Comparison of ENCODE assay signal across 2 cellular contexts in the genomic region with DNA sequence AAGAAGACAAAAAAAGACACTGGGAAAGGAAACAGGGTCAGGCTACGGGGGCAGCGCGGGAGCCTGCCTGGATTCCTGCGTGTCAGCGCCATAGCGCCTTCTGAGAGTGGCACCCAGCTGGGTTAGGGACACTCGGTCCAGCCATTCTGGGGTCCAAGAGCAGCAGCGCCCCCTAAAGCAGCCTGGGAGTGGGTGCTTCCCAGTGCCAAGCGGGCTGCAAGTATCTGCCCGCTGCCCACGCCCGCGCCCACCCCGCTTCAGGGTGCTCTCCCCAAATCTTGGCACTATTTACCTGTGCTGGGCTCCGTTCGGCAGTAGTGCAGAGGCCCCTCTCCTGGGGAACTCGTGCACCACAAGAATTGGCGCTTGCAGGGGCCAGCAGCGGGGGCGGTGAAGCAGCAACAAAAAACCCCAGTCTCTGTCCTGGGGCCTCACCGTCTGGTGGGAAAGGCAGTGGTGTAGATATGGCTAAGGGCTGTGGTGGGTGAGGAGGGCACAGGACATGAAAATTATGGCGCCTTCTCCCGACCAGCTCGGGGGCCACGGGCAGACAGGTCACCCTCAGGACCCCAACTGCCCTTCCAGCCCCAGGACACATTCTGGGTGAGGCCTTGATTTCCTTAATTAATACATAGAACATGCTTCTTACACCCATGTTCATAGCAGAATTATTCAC.
TF ChIP-seq lines count a peak whose summit lies in the region.

No MANE protein-coding gene starts in this region.

TF ChIP-seq in GM23338, 12 proteins besides CTCF, POLR2A, EP300 and RAD21 (continues in another document):
- TF ChIP-seq, protein P1, sequence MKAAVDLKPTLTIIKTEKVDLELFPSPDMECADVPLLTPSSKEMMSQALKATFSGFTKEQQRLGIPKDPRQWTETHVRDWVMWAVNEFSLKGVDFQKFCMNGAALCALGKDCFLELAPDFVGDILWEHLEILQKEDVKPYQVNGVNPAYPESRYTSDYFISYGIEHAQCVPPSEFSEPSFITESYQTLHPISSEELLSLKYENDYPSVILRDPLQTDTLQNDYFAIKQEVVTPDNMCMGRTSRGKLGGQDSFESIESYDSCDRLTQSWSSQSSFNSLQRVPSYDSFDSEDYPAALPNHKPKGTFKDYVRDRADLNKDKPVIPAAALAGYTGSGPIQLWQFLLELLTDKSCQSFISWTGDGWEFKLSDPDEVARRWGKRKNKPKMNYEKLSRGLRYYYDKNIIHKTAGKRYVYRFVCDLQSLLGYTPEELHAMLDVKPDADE (IDR thresholded peaks at IDR 0.05), result no peak
- TF ChIP-seq EZH2phosphoT487 (IDR thresholded peaks at IDR 0.05; ENCODE audit: unreplicated experiment) (no peak), ZNF114 (CRISPR knock-in tag; IDR thresholded peaks at IDR 0.05) (no peak), NANOG (IDR thresholded peaks at IDR 0.05; ENCODE audit: borderline replicate concordance) (no peak), POLR2AphosphoS5 (IDR thresholded peaks at IDR 0.05; ENCODE audit: low read depth) (no peak), JUNB (IDR thresholded peaks at IDR 0.05; ENCODE audit: unreplicated experiment) (no peak), EZH2 (IDR thresholded peaks at IDR 0.05; ENCODE audit: low read depth, unreplicated experiment) (no peak), ZNF331 (CRISPR knock-in tag; IDR thresholded peaks at IDR 0.05; ENCODE audit: low read depth) (no peak), STAT1 (IDR thresholded peaks at IDR 0.05; ENCODE audit: unreplicated experiment) (no peak)
- TF ChIP-seq, protein P2, sequence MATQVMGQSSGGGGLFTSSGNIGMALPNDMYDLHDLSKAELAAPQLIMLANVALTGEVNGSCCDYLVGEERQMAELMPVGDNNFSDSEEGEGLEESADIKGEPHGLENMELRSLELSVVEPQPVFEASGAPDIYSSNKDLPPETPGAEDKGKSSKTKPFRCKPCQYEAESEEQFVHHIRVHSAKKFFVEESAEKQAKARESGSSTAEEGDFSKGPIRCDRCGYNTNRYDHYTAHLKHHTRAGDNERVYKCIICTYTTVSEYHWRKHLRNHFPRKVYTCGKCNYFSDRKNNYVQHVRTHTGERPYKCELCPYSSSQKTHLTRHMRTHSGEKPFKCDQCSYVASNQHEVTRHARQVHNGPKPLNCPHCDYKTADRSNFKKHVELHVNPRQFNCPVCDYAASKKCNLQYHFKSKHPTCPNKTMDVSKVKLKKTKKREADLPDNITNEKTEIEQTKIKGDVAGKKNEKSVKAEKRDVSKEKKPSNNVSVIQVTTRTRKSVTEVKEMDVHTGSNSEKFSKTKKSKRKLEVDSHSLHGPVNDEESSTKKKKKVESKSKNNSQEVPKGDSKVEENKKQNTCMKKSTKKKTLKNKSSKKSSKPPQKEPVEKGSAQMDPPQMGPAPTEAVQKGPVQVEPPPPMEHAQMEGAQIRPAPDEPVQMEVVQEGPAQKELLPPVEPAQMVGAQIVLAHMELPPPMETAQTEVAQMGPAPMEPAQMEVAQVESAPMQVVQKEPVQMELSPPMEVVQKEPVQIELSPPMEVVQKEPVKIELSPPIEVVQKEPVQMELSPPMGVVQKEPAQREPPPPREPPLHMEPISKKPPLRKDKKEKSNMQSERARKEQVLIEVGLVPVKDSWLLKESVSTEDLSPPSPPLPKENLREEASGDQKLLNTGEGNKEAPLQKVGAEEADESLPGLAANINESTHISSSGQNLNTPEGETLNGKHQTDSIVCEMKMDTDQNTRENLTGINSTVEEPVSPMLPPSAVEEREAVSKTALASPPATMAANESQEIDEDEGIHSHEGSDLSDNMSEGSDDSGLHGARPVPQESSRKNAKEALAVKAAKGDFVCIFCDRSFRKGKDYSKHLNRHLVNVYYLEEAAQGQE (IDR thresholded peaks at IDR 0.05; ENCODE audit: unreplicated experiment), result no peak

TF ChIP-seq in HepG2, 621 proteins besides CTCF, POLR2A, EP300 and RAD21:
- TF ChIP-seq, protein P3, sequence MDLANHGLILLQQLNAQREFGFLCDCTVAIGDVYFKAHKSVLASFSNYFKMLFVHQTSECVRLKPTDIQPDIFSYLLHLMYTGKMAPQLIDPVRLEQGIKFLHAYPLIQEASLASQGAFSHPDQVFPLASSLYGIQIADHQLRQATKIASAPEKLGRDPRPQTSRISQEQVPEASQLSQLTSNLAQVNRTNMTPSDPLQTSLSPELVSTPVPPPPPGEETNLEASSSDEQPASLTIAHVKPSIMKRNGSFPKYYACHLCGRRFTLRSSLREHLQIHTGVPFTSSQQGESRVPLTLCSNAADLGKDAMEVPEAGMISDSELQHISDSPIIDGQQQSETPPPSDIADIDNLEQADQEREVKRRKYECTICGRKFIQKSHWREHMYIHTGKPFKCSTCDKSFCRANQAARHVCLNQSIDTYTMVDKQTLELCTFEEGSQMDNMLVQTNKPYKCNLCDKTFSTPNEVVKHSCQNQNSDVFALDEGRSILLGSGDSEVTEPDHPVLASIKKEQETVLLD (CRISPR knock-in tag; IDR thresholded peaks at IDR 0.05; ENCODE audit: low read depth), result no peak
- TF ChIP-seq HNRNPL (IDR thresholded peaks at IDR 0.05; ENCODE audit: low read depth, low read length), result peak; percentile 90
- no peak for TF ChIP-seq HMG20A (CRISPR knock-in tag; IDR thresholded peaks at IDR 0.05; ENCODE audit: borderline replicate concordance)
- no peak for TF ChIP-seq ZNF567 (CRISPR knock-in tag; IDR thresholded peaks at IDR 0.05; ENCODE audit: borderline replicate concordance)
- no peak for TF ChIP-seq ZNF570 (CRISPR knock-in tag; IDR thresholded peaks at IDR 0.05; ENCODE audit: borderline replicate concordance)
- TF ChIP-seq, protein P4, sequence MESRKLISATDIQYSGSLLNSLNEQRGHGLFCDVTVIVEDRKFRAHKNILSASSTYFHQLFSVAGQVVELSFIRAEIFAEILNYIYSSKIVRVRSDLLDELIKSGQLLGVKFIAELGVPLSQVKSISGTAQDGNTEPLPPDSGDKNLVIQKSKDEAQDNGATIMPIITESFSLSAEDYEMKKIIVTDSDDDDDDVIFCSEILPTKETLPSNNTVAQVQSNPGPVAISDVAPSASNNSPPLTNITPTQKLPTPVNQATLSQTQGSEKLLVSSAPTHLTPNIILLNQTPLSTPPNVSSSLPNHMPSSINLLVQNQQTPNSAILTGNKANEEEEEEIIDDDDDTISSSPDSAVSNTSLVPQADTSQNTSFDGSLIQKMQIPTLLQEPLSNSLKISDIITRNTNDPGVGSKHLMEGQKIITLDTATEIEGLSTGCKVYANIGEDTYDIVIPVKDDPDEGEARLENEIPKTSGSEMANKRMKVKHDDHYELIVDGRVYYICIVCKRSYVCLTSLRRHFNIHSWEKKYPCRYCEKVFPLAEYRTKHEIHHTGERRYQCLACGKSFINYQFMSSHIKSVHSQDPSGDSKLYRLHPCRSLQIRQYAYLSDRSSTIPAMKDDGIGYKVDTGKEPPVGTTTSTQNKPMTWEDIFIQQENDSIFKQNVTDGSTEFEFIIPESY (CRISPR knock-in tag; IDR thresholded peaks at IDR 0.05), result peak; percentile 84
